In the genomic region with DNA sequence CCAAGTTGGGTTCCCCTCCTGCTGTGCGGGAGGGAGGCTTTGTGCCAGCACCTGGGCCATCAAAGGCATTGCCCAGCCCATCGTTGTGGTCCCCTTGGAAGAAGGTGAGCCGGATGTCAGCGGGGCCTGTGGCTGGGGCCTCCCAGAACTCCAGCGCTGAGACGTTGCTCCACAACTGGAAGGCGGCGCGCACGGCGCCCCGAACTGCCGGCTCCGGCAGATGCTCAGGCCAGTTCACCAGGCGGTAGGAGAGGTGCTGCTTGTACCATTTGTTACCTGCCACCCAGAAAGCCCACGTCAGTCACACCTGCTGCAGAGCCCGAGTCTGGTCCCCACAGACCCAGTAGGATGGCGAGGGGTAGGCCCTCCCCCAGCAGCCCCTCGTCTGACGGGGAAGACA, we compare ENCODE assay signal across 30 cellular contexts. TPM values are rescaled to one million over a fixed set of nuclear protein-coding genes. Genes with fewer than 3 reads are reported as not detected.
DNase-seq lines count a peak whose midpoint lies in the region; TF ChIP-seq lines count a peak whose summit lies in the region.
"Had no signal": no experiment of that assay in that cellular context is flagged by ENCODE, and none has a peak within 500 bp of the region (broad histone marks: within the 10 kb centered on the region; RNA-seq: fewer than 3 reads in every experiment).

No MANE protein-coding gene starts in this region.

- H3K23ac ChIP-seq in trophoblast cell (ENCODE audit: low read length) = no peak overlapping the region

- H3K9me3 ChIP-seq in adipocyte (ENCODE audit: control insufficient read depth, low read length) = no peaks in the 10 kb centered on the region
- no peaks in the 10 kb centered on the region for H3K9me3 ChIP-seq in esophagus squamous epithelium
- H3K9me3 ChIP-seq in trophoblast cell (ENCODE audit: insufficient read depth, low read depth, low read length) = no peaks in the 10 kb centered on the region
- no peaks in the 10 kb centered on the region for H3K9me3 ChIP-seq in transverse colon
- H3K9me3 ChIP-seq: suprapubic skin had no signal

- TF ChIP-seq CTCF in esophagus squamous epithelium (IDR thresholded peaks at IDR 0.05) (no peak), transverse colon (IDR thresholded peaks at IDR 0.05) (no peak)

- DNase-seq in adipocyte (ENCODE audit: low read depth) (no peak), esophagus squamous epithelium (lab: John Stamatoyannopoulos, UW) (no peak), trophoblast cell (no peak), transverse colon (no peak), NCI-H2227 (lab: John Stamatoyannopoulos, UW; ENCODE audit: unreplicated experiment) (no peak), Ammon's horn (ENCODE audit: low spot score) (no peak), GF-D8 (lab: John Stamatoyannopoulos, UW) (no peak)
- no peak for DNase-seq in central memory CD4-positive, alpha-beta T cell
- DNase-seq: activated CD4-positive, CD25-positive, alpha-beta regulatory T cell; activated naive CD4-positive, alpha-beta T cell treated with anti-CD3 and anti-CD28 coated beads for 36 hours; amniotic stem cell; DND-41; hippocampal formation; naive thymus-derived CD4-positive, alpha-beta T cell; NCI-H1417; NCI-H2029 treated with DMSO at 0.1 percent for 48 hours; NCI-H345; NCI-H82; stimulated activated CD4-positive, alpha-beta T cell treated with anti-CD3 and anti-CD28 coated beads, Interleukin-1b, Interleukin-23, amount 100 ng/mL, for 48 hours; T-helper 1 cell had no signal

- H3K4me3 ChIP-seq in adipocyte (ENCODE audit: low read length) (no peak overlapping the region), esophagus squamous epithelium (no peak overlapping the region), trophoblast cell (ENCODE audit: low read depth, low read length) (no peak overlapping the region), transverse colon (no peak overlapping the region)
- H3K4me3 ChIP-seq: smooth muscle cell, suprapubic skin had no signal

- H3K27ac ChIP-seq in esophagus squamous epithelium = peak overlapping the region; percentile 70 to 86 (median 82)
- H3K27ac ChIP-seq in trophoblast cell (ENCODE audit: low read depth, low read length) = no peak overlapping the region
- peak overlapping the region; percentile 66 to 88 (median 80) for H3K27ac ChIP-seq in transverse colon
- H3K27ac ChIP-seq: suprapubic skin had no signal

- no CpG with 5 or more reads among the region's 20 CpGs for WGBS in esophagus squamous epithelium, 2 donors
- no CpG with 5 or more reads among the region's 20 CpGs for WGBS in trophoblast cell (ENCODE audit: extremely low coverage, insufficient coverage, insufficient read length)
- 81% methylated on average over 20 of the region's 20 CpGs; no CpG with 5 or more reads in 1 of the 2 donors for WGBS in transverse colon (ENCODE audit: low coverage in 1 of 2), 2 donors

- no peak overlapping the region for H2BK120ac ChIP-seq in trophoblast cell (ENCODE audit: insufficient read depth, low read length, poor library complexity)

- in situ Hi-C loops in transverse colon (cut with MboI; ENCODE audit: low pct_ligation_motif_present in 1 of 4, low pct_unique_long_range_greater_than_20kb in 1 of 4, low sequenced_read_pairs in 3 of 4) = no loop called here

- H3K27me3 ChIP-seq in adipocyte (replicated peaks; ENCODE audit: control insufficient read depth, insufficient read depth, low read length) = peaks cover 59% of the 10 kb centered on the region
- H3K27me3 ChIP-seq in esophagus squamous epithelium = peaks cover 0 to 2% (median 0%) of the 10 kb centered on the region in 4 donors
- H3K27me3 ChIP-seq in trophoblast cell (ENCODE audit: insufficient read depth, low read length) = no peaks in the 10 kb centered on the region
- H3K27me3 ChIP-seq in transverse colon = no peaks in the 10 kb centered on the region
- H3K27me3 ChIP-seq: suprapubic skin had no signal

- TF ChIP-seq EP300 in transverse colon (IDR thresholded peaks at IDR 0.05; ENCODE audit: low read depth) = no peak

- intact Hi-C loops in esophagus squamous epithelium (cut with DNase I) (no loop called here), transverse colon (cut with DNase I; ENCODE audit: low total_unique reads) (no loop called here)

- H3K4me1 ChIP-seq in adipocyte (ENCODE audit: control insufficient read depth, insufficient read depth, low read length) (peaks cover 41% of the 10 kb centered on the region), esophagus squamous epithelium (peaks cover 20 to 58% (median 54%) of the 10 kb centered on the region in 3 donors), trophoblast cell (ENCODE audit: control insufficient read depth in 1 of 2, insufficient read depth in 2 of 2, low read length in 2 of 2) (peaks cover 8 to 9% of the 10 kb centered on the region in 2 experiments), transverse colon (peaks cover 28 to 45% (median 43%) of the 10 kb centered on the region in 4 donors)

- H3K36me3 ChIP-seq in adipocyte (ENCODE audit: control insufficient read depth, insufficient read depth, low read length, severe bottlenecking) (no peaks in the 10 kb centered on the region), esophagus squamous epithelium (peaks cover 0 to 20% (median 0%) of the 10 kb centered on the region in 3 donors), trophoblast cell (ENCODE audit: control insufficient read depth in 1 of 2, insufficient read depth in 2 of 2, low read length in 2 of 2) (peaks cover 0 to 7% of the 10 kb centered on the region in 2 experiments), transverse colon (no peaks in the 10 kb centered on the region)

- H2AFZ ChIP-seq in trophoblast cell (ENCODE audit: insufficient read depth, low read length, poor library complexity) = no peak overlapping the region

- H4K91ac ChIP-seq in trophoblast cell (ENCODE audit: low read depth, low read length) = peak overlapping the region; percentile 7

- no peak overlapping the region for H4K12ac ChIP-seq in trophoblast cell (ENCODE audit: low read depth, low read length)

- no peaks in the 10 kb centered on the region for H3K79me2 ChIP-seq in trophoblast cell (ENCODE audit: control insufficient read depth, insufficient read depth, low read length, poor library complexity)

- no peak for TF ChIP-seq POLR2A in esophagus squamous epithelium (IDR thresholded peaks at IDR 0.05)
- no peak for TF ChIP-seq POLR2A in transverse colon (IDR thresholded peaks at IDR 0.05)

- no peak overlapping the region for H2AK5ac ChIP-seq in trophoblast cell (ENCODE audit: low read length)

- H3K14ac ChIP-seq in trophoblast cell (ENCODE audit: low read length) = no peak overlapping the region

- no peak overlapping the region for H3K4me2 ChIP-seq in trophoblast cell (ENCODE audit: low read length)

- H3K4ac ChIP-seq in trophoblast cell (ENCODE audit: low read depth, low read length) = no peak overlapping the region

- no peak overlapping the region for H2BK5ac ChIP-seq in trophoblast cell (ENCODE audit: low read depth, low read length, poor library complexity)

- H3K9ac ChIP-seq in adipocyte (ENCODE audit: low read length) (peak overlapping the region; percentile 77), trophoblast cell (ENCODE audit: low read length) (no peak overlapping the region)

- H4K8ac ChIP-seq in trophoblast cell (ENCODE audit: low read depth, low read length) = no peak overlapping the region

- H3K79me1 ChIP-seq in trophoblast cell (ENCODE audit: low read length) = no peaks in the 10 kb centered on the region

- H3K18ac ChIP-seq in trophoblast cell (ENCODE audit: low read length) = no peak overlapping the region

- no peak overlapping the region for H2BK12ac ChIP-seq in trophoblast cell (ENCODE audit: low read length)

RNA-seq across cellular contexts. Expression of a gene that starts 12.4 kb away (rescaled TPM):
- total RNA-seq in esophagus squamous epithelium (not detected), transverse colon (not detected)
- polyA plus RNA-seq in trophoblast cell (2013) = 0.05 TPM in 1 of 2 replicates, not detected in the other
- total RNA-seq: activated naive CD4-positive, alpha-beta T cell treated with anti-CD3 and anti-CD28 coated beads for 36 hours; bronchial epithelial cell; fibroblast of lung; MCF 10A; naive thymus-derived CD4-positive, alpha-beta T cell; osteocyte; RPMI7951; SK-MEL-5; smooth muscle cell; suprapubic skin had no signal
- polyA plus RNA-seq: AG04450, CD14-positive monocyte, fibroblast of lung had no signal

RNA-seq across cellular contexts. Expression of a gene that starts 20.1 kb away (rescaled TPM):
- total RNA-seq in esophagus squamous epithelium (not detected), transverse colon (not detected)
- 0.01 TPM in 1 of 2 replicates, not detected in the other for polyA plus RNA-seq in trophoblast cell (2013)
- total RNA-seq: bronchial epithelial cell, fibroblast of lung, osteocyte, RPMI7951, SK-MEL-5, smooth muscle cell had no signal
- polyA plus RNA-seq: AG04450; CD14-positive monocyte; fibroblast of lung; naive thymus-derived CD4-positive, alpha-beta T cell; smooth muscle cell had no signal

RNA-seq across cellular contexts. Expression of a gene that starts 22.3 kb away (rescaled TPM):
- 10 to 100 TPM; 29.1 to 61.0 (median 35.2) TPM for total RNA-seq in esophagus squamous epithelium
- 10.9 and 11.5 TPM in 2 replicates for polyA plus RNA-seq in trophoblast cell (2013)
- 100 to 1,000 TPM; 104 to 368 (median 128) TPM for total RNA-seq in transverse colon
- total RNA-seq: RPMI7951, SK-MEL-5 had no signal
- polyA plus RNA-seq: CD14-positive monocyte had no signal

RNA-seq across cellular contexts. Expression of a gene that starts 36.2 kb away (rescaled TPM):
- total RNA-seq in esophagus squamous epithelium (100 to 1,000 TPM in 1 of 4 donors, 10 to 100 TPM in 3; 48.7 to 111 (median 66.7) TPM), transverse colon (10 to 100 TPM; 13.1 to 74.3 (median 37.9) TPM)
- polyA plus RNA-seq in trophoblast cell (2013) = 113 and 125 TPM in 2 replicates

RNA-seq across cellular contexts. Expression of a gene that starts 41.7 kb away (rescaled TPM):
- total RNA-seq in esophagus squamous epithelium = 1 to 10 TPM in 2 of 4 donors, under 1 TPM in 2; 0.34 to 1.5 (median 0.89) TPM
- polyA plus RNA-seq in trophoblast cell (2013) = 5.6 and 5.9 TPM in 2 replicates
- total RNA-seq in transverse colon = 1 to 10 TPM in 2 of 4 donors, under 1 TPM in 2; 0.41 to 1.6 (median 1.1) TPM
- polyA plus RNA-seq: CD14-positive monocyte had no signal
